In genomic region chr10:17272648-17273047, GRCh38 we compare ENCODE assay signal across 28 cellular contexts.
"Had no signal": no experiment of that assay in that cellular context is flagged by ENCODE, and none has a peak within 500 bp of the region (broad histone marks: within the 10 kb centered on the region; RNA-seq: fewer than 3 reads in every experiment).

No MANE protein-coding gene starts in this region.

- H3K4me2 ChIP-seq: neural progenitor cell, smooth muscle cell had no signal

- H3K4me3 ChIP-seq: left ventricle myocardium inferior, lung, neural progenitor cell, ovary, right atrium auricular region, right lobe of liver, smooth muscle cell, stomach, testis, thyroid gland, transverse colon, upper lobe of left lung, vagina had no signal

- H3K4me3 Mint-ChIP-seq: immature natural killer cell; mesothelial cell of epicardium; naive B cell; nephron; neural progenitor cell; stimulated activated naive B cell treated with anti-CD40 and anti-IgM and Interleukin-4, amounts not matched to agents 10 μg/mL and 1 μg/mL and 100 μg/mL, for 72 hours had no signal

- H3K4me1 Mint-ChIP-seq: immature natural killer cell; naive B cell; stimulated activated naive B cell treated with anti-CD40 and anti-IgM and Interleukin-4, amounts not matched to agents 10 μg/mL and 1 μg/mL and 100 μg/mL, for 72 hours had no signal

- H3K9ac ChIP-seq: neural progenitor cell had no signal

- H3K27ac ChIP-seq: left ventricle myocardium inferior, neural progenitor cell, ovary, right atrium auricular region, right lobe of liver, stomach, testis, thyroid gland, transverse colon, upper lobe of left lung, vagina had no signal

- H3K36me3 Mint-ChIP-seq: mesothelial cell of epicardium; naive B cell; neural progenitor cell; stimulated activated naive B cell treated with anti-CD40 and anti-IgM and Interleukin-4, amounts not matched to agents 10 μg/mL and 1 μg/mL and 100 μg/mL, for 72 hours had no signal

- H3K27me3 ChIP-seq: neural progenitor cell, ovary, right atrium auricular region, right lobe of liver, stomach, testis, thyroid gland, transverse colon, upper lobe of left lung, vagina had no signal

- FAIRE-seq: islet of Langerhans, kidney had no signal

- H3K9me3 ChIP-seq: ovary, right atrium auricular region, right lobe of liver, testis, thyroid gland, transverse colon, upper lobe of left lung, vagina had no signal

- H3K4me1 ChIP-seq: left ventricle myocardium inferior, neural progenitor cell, right atrium auricular region, right lobe of liver, stomach, testis, thyroid gland, transverse colon, upper lobe of left lung, vagina had no signal

- DNase-seq: hypothalamus; immature natural killer cell; kidney; left colon; left ventricle myocardium inferior; naive B cell; ovary; right lobe of liver; stimulated activated CD4-positive, alpha-beta T cell treated with anti-CD3 and anti-CD28 coated beads, Interleukin-1b, Interleukin-23, amount 100 ng/mL, for 48 hours; stimulated activated CD4-positive, alpha-beta T cell treated with anti-CD3 and anti-CD28 coated beads, Interleukin-2, amount 100 ng/mL, for 48 hours; stimulated activated CD4-positive, alpha-beta T cell treated with anti-CD3 and anti-CD28 coated beads, Interleukin-4, amount 100 ng/mL, for 4 hours; stimulated activated CD8-positive, alpha-beta memory T cell treated with anti-CD3 and anti-CD28 coated beads, Interleukin-4, amount 100 ng/mL, for 48 hours; stimulated activated naive B cell treated with anti-CD40 and anti-IgM and Interleukin-4, amounts not matched to agents 10 μg/mL and 1 μg/mL and 100 μg/mL, for 72 hours; stimulated activated naive CD8-positive, alpha-beta T cell treated with anti-CD3 and anti-CD28 coated beads, Interleukin-15, Interleukin-2, amounts not matched to agents 100 U/mL and 50 U/mL, for 24 hours; stomach; testis; thyroid gland; transverse colon had no signal

- ATAC-seq: left colon; right lobe of liver; stimulated activated naive B cell treated with anti-CD40 and anti-IgM and Interleukin-4, amounts not matched to agents 10 μg/mL and 1 μg/mL and 100 μg/mL, for 72 hours had no signal

- H3K27ac Mint-ChIP-seq: immature natural killer cell; mesothelial cell of epicardium; naive B cell; nephron; neural progenitor cell; progenitor cell of endocrine pancreas; stimulated activated naive B cell treated with anti-CD40 and anti-IgM and Interleukin-4, amounts not matched to agents 10 μg/mL and 1 μg/mL and 100 μg/mL, for 72 hours had no signal

- H3K36me3 ChIP-seq: left ventricle myocardium inferior, neural progenitor cell, ovary, right atrium auricular region, right lobe of liver, stomach, thyroid gland, transverse colon, upper lobe of left lung, vagina had no signal

- H2AFZ ChIP-seq: neural progenitor cell had no signal

- H3K27me3 Mint-ChIP-seq: progenitor cell of endocrine pancreas had no signal
